In the genomic region with DNA sequence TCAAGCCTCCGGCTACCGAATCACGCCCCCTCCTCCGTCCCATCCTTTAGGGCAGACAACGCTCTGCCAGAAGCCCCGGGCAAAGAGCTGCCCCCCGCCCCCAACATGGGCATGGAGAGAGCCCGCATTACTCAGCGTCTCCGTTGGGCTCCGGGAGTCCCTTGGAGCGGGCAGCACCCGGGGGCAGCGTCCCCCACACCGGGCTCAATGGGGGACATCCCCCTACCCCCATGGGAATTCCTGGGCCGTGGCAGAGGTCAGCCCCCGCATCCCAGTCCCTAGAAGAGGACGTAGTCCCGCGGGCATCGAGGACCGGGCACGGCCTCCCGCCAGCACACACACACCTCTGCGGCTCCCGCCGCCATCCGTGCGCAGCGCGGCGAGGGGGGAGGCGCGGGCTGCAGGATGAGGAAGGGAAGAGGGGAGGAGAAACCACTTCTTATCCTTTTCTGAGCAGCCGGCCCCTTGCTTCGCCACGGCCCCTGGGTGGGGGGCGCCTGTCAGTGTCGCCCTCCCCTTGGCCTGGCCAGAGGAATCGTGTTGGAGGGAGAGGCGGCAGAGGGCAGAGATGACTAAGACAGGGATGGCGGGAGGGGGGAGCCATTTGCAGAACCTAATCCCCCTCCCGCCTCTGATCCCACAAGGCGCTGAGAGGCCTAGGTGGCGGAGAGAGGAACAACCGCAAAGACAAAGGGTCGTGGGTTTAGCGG, we compare ENCODE assay signal across 1 cellular context.
TF ChIP-seq lines count a peak whose summit lies in the region.

No MANE protein-coding gene starts in this region.

TF ChIP-seq in HepG2, 621 proteins besides CTCF, POLR2A, EP300 and RAD21 (continued from another document and continues in another):
- TF ChIP-seq, protein P1, sequence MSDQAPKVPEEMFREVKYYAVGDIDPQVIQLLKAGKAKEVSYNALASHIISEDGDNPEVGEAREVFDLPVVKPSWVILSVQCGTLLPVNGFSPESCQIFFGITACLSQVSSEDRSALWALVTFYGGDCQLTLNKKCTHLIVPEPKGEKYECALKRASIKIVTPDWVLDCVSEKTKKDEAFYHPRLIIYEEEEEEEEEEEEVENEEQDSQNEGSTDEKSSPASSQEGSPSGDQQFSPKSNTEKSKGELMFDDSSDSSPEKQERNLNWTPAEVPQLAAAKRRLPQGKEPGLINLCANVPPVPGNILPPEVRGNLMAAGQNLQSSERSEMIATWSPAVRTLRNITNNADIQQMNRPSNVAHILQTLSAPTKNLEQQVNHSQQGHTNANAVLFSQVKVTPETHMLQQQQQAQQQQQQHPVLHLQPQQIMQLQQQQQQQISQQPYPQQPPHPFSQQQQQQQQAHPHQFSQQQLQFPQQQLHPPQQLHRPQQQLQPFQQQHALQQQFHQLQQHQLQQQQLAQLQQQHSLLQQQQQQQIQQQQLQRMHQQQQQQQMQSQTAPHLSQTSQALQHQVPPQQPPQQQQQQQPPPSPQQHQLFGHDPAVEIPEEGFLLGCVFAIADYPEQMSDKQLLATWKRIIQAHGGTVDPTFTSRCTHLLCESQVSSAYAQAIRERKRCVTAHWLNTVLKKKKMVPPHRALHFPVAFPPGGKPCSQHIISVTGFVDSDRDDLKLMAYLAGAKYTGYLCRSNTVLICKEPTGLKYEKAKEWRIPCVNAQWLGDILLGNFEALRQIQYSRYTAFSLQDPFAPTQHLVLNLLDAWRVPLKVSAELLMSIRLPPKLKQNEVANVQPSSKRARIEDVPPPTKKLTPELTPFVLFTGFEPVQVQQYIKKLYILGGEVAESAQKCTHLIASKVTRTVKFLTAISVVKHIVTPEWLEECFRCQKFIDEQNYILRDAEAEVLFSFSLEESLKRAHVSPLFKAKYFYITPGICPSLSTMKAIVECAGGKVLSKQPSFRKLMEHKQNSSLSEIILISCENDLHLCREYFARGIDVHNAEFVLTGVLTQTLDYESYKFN (CRISPR knock-in tag; conservative IDR thresholded peaks at IDR 0.05), result no peak
- no peak for TF ChIP-seq ZNF501 (CRISPR knock-in tag; IDR thresholded peaks at IDR 0.05)
- TF ChIP-seq, protein P2, sequence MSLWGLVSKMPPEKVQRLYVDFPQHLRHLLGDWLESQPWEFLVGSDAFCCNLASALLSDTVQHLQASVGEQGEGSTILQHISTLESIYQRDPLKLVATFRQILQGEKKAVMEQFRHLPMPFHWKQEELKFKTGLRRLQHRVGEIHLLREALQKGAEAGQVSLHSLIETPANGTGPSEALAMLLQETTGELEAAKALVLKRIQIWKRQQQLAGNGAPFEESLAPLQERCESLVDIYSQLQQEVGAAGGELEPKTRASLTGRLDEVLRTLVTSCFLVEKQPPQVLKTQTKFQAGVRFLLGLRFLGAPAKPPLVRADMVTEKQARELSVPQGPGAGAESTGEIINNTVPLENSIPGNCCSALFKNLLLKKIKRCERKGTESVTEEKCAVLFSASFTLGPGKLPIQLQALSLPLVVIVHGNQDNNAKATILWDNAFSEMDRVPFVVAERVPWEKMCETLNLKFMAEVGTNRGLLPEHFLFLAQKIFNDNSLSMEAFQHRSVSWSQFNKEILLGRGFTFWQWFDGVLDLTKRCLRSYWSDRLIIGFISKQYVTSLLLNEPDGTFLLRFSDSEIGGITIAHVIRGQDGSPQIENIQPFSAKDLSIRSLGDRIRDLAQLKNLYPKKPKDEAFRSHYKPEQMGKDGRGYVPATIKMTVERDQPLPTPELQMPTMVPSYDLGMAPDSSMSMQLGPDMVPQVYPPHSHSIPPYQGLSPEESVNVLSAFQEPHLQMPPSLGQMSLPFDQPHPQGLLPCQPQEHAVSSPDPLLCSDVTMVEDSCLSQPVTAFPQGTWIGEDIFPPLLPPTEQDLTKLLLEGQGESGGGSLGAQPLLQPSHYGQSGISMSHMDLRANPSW (CRISPR knock-in tag; IDR thresholded peaks at IDR 0.05; ENCODE audit: borderline replicate concordance), result no peak
- TF ChIP-seq ZNF253 (CRISPR knock-in tag; IDR thresholded peaks at IDR 0.05; ENCODE audit: borderline replicate concordance), result no peak
- TF ChIP-seq SIN3A (IDR thresholded peaks at IDR 0.05; ENCODE audit: borderline replicate concordance, low read depth, low read length), result no peak
- no peak for TF ChIP-seq SUZ12 (IDR thresholded peaks at IDR 0.05; ENCODE audit: low read depth, low read length)
- no peak for TF ChIP-seq ZNF30 (CRISPR knock-in tag; IDR thresholded peaks at IDR 0.05)
- no peak for TF ChIP-seq ZNF878 (CRISPR knock-in tag; IDR thresholded peaks at IDR 0.05)
- TF ChIP-seq, protein P3, sequence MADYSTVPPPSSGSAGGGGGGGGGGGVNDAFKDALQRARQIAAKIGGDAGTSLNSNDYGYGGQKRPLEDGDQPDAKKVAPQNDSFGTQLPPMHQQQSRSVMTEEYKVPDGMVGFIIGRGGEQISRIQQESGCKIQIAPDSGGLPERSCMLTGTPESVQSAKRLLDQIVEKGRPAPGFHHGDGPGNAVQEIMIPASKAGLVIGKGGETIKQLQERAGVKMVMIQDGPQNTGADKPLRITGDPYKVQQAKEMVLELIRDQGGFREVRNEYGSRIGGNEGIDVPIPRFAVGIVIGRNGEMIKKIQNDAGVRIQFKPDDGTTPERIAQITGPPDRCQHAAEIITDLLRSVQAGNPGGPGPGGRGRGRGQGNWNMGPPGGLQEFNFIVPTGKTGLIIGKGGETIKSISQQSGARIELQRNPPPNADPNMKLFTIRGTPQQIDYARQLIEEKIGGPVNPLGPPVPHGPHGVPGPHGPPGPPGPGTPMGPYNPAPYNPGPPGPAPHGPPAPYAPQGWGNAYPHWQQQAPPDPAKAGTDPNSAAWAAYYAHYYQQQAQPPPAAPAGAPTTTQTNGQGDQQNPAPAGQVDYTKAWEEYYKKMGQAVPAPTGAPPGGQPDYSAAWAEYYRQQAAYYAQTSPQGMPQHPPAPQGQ (CRISPR knock-in tag; IDR thresholded peaks at IDR 0.05; ENCODE audit: borderline replicate concordance), result no peak
- no peak for TF ChIP-seq ZNF317 (CRISPR knock-in tag; IDR thresholded peaks at IDR 0.05)
- no peak for TF ChIP-seq MAFG (CRISPR knock-in tag; IDR thresholded peaks at IDR 0.05)
- TF ChIP-seq MBD4 (IDR thresholded peaks at IDR 0.05; ENCODE audit: borderline replicate concordance, low read length), result no peak
- no peak for TF ChIP-seq ATM (IDR thresholded peaks at IDR 0.05; ENCODE audit: borderline replicate concordance)
- TF ChIP-seq, protein P4, sequence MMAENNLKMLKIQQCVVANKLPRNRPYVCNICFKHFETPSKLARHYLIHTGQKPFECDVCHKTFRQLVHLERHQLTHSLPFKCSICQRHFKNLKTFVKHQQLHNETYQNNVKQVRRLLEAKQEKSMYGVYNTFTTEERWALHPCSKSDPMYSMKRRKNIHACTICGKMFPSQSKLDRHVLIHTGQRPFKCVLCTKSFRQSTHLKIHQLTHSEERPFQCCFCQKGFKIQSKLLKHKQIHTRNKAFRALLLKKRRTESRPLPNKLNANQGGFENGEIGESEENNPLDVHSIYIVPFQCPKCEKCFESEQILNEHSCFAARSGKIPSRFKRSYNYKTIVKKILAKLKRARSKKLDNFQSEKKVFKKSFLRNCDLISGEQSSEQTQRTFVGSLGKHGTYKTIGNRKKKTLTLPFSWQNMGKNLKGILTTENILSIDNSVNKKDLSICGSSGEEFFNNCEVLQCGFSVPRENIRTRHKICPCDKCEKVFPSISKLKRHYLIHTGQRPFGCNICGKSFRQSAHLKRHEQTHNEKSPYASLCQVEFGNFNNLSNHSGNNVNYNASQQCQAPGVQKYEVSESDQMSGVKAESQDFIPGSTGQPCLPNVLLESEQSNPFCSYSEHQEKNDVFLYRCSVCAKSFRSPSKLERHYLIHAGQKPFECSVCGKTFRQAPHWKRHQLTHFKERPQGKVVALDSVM (CRISPR knock-in tag; IDR thresholded peaks at IDR 0.05), result no peak
- TF ChIP-seq KDM2A (CRISPR knock-in tag; IDR thresholded peaks at IDR 0.05; ENCODE audit: borderline replicate concordance, low read depth), result peak; percentile 60; the same call in 1 of the 2 replicates
- TF ChIP-seq, protein P5, sequence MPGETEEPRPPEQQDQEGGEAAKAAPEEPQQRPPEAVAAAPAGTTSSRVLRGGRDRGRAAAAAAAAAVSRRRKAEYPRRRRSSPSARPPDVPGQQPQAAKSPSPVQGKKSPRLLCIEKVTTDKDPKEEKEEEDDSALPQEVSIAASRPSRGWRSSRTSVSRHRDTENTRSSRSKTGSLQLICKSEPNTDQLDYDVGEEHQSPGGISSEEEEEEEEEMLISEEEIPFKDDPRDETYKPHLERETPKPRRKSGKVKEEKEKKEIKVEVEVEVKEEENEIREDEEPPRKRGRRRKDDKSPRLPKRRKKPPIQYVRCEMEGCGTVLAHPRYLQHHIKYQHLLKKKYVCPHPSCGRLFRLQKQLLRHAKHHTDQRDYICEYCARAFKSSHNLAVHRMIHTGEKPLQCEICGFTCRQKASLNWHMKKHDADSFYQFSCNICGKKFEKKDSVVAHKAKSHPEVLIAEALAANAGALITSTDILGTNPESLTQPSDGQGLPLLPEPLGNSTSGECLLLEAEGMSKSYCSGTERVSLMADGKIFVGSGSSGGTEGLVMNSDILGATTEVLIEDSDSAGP (CRISPR knock-in tag; IDR thresholded peaks at IDR 0.05; ENCODE audit: borderline replicate concordance), result peak; percentile 34; the same call in 1 of the 2 replicates
- TF ChIP-seq, protein P6, sequence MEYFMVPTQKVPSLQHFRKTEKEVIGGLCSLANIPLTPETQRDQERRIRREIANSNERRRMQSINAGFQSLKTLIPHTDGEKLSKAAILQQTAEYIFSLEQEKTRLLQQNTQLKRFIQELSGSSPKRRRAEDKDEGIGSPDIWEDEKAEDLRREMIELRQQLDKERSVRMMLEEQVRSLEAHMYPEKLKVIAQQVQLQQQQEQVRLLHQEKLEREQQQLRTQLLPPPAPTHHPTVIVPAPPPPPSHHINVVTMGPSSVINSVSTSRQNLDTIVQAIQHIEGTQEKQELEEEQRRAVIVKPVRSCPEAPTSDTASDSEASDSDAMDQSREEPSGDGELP (IDR thresholded peaks at IDR 0.05; ENCODE audit: borderline replicate concordance, low read depth), result no peak
- no peak for TF ChIP-seq KDM5A (IDR thresholded peaks at IDR 0.05; ENCODE audit: borderline replicate concordance, low read length)
- TF ChIP-seq, protein P7, sequence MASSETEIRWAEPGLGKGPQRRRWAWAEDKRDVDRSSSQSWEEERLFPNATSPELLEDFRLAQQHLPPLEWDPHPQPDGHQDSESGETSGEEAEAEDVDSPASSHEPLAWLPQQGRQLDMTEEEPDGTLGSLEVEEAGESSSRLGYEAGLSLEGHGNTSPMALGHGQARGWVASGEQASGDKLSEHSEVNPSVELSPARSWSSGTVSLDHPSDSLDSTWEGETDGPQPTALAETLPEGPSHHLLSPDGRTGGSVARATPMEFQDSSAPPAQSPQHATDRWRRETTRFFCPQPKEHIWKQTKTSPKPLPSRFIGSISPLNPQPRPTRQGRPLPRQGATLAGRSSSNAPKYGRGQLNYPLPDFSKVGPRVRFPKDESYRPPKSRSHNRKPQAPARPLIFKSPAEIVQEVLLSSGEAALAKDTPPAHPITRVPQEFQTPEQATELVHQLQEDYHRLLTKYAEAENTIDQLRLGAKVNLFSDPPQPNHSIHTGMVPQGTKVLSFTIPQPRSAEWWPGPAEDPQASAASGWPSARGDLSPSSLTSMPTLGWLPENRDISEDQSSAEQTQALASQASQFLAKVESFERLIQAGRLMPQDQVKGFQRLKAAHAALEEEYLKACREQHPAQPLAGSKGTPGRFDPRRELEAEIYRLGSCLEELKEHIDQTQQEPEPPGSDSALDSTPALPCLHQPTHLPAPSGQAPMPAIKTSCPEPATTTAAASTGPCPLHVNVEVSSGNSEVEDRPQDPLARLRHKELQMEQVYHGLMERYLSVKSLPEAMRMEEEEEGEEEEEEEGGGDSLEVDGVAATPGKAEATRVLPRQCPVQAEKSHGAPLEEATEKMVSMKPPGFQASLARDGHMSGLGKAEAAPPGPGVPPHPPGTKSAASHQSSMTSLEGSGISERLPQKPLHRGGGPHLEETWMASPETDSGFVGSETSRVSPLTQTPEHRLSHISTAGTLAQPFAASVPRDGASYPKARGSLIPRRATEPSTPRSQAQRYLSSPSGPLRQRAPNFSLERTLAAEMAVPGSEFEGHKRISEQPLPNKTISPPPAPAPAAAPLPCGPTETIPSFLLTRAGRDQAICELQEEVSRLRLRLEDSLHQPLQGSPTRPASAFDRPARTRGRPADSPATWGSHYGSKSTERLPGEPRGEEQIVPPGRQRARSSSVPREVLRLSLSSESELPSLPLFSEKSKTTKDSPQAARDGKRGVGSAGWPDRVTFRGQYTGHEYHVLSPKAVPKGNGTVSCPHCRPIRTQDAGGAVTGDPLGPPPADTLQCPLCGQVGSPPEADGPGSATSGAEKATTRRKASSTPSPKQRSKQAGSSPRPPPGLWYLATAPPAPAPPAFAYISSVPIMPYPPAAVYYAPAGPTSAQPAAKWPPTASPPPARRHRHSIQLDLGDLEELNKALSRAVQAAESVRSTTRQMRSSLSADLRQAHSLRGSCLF (CRISPR knock-in tag; IDR thresholded peaks at IDR 0.05; ENCODE audit: borderline replicate concordance), result no peak
- TF ChIP-seq RORA (CRISPR knock-in tag; IDR thresholded peaks at IDR 0.05), result no peak
- TF ChIP-seq, protein P8, sequence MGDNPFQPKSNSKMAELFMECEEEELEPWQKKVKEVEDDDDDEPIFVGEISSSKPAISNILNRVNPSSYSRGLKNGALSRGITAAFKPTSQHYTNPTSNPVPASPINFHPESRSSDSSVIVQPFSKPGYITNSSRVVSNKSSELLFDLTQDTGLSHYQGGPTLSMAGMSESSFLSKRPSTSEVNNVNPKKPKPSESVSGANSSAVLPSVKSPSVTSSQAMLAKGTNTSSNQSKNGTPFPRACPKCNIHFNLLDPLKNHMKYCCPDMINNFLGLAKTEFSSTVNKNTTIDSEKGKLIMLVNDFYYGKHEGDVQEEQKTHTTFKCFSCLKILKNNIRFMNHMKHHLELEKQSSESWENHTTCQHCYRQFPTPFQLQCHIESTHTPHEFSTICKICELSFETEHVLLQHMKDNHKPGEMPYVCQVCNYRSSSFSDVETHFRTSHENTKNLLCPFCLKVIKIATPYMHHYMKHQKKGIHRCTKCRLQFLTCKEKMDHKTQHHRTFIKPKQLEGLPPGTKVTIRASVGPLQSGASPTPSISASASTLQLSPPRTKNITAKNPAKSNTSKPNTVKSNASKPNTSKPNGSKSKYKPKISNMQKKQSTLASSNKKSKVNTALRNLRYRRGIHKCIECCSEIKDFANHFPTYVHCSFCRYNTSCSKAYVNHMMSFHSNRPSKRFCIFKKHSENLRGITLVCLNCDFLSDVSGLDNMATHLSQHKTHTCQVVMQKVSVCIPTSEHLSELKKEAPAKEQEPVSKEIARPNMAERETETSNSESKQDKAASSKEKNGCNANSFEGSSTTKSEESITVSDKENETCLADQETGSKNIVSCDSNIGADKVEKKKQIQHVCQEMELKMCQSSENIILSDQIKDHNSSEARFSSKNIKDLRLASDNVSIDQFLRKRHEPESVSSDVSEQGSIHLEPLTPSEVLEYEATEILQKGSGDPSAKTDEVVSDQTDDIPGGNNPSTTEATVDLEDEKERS (CRISPR knock-in tag; IDR thresholded peaks at IDR 0.05), result no peak
- TF ChIP-seq ZFP82 (CRISPR knock-in tag; IDR thresholded peaks at IDR 0.05; ENCODE audit: borderline replicate concordance), result 0 out of 2 replicates have a peak, but pooled peaks have one; percentile 17
- TF ChIP-seq SOX5 (CRISPR knock-in tag; IDR thresholded peaks at IDR 0.05; ENCODE audit: borderline replicate concordance), result no peak
- TF ChIP-seq ZNF33B (CRISPR knock-in tag; IDR thresholded peaks at IDR 0.05), result no peak
- TF ChIP-seq ATRX (CRISPR knock-in tag; IDR thresholded peaks at IDR 0.05; ENCODE audit: borderline replicate concordance), result no peak
- TF ChIP-seq, protein P9, sequence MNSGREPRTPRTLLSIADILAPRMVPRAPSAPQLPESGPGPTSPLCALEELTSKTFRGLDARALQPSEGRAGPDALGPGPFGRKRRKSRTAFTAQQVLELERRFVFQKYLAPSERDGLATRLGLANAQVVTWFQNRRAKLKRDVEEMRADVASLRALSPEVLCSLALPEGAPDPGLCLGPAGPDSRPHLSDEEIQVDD (CRISPR knock-in tag; IDR thresholded peaks at IDR 0.05; ENCODE audit: borderline replicate concordance), result no peak
- TF ChIP-seq SP1 (IDR thresholded peaks at IDR 0.05), result no peak
- no peak for TF ChIP-seq SP1 (CRISPR knock-in tag; IDR thresholded peaks at IDR 0.05)
- TF ChIP-seq ZFP41 (CRISPR knock-in tag; IDR thresholded peaks at IDR 0.05; ENCODE audit: borderline replicate concordance), result no peak
